Comparison of ENCODE assay signal across 8 cellular contexts in genomic region chr22:20268289-20268349, GRCh38. TPM values are rescaled to one million over a fixed set of nuclear protein-coding genes. Genes with fewer than 3 reads are reported as not detected.
DNase-seq lines count a peak whose midpoint lies in the region; ATAC-seq and TF ChIP-seq lines count a peak whose summit lies in the region.

Gene RTN4R (minus strand): TSS chr22:20268318. CDS start chr22:20268092, 226 bp downstream.

- H3K36me3 ChIP-seq in ectodermal cell (ENCODE audit: control insufficient read depth, insufficient read depth, low read length) = no peaks in the 10 kb centered on the region

- H3K27ac ChIP-seq in AG04450 (ENCODE audit: low read depth, low read length) (no peak within 1 kb of the TSS), ectodermal cell (ENCODE audit: insufficient read depth, low read depth, low read length, poor library complexity, severe bottlenecking) (peak within 1 kb of the TSS; percentile 50)

- POLR2A ChIA-PET in AG04450 (lab: Yijun Ruan, JAX) (no interaction called here), HEK293T (lab: Yijun Ruan, JAX) (no interaction called here)

- H3K4me3 ChIP-seq in AG04450 (ENCODE audit: low read depth, low read length) (peak within 1 kb of the TSS; percentile 22; the same call in 1 of the 2 replicates), LNCaP clone FGC (ENCODE audit: low read depth, low read length) (peak within 1 kb of the TSS; percentile 51), ectodermal cell (ENCODE audit: insufficient read depth, low read depth, low read length) (peak within 1 kb of the TSS; percentile 51)

- H3K9me3 Mint-ChIP-seq in nephron progenitor cell = no peaks in the 10 kb centered on the region

- DNase-seq in AG04450 (ENCODE audit: low read depth, low spot score) = no peak
- no peak for DNase-seq in LNCaP clone FGC (ENCODE audit: low read depth)
- DNase-seq in nephron progenitor cell = no peak
- no peak for DNase-seq in SIG-M5 (lab: John Stamatoyannopoulos, UW)
- DNase-seq in HEK293T (ENCODE audit: extremely low spot score) = no peak

- no peak for ATAC-seq in HG03342 (IDR thresholded peaks at IDR 0.05; ENCODE audit: unreplicated experiment)
- no peak for ATAC-seq in GM19395 (IDR thresholded peaks at IDR 0.05; ENCODE audit: unreplicated experiment)

- CTCF ChIA-PET in AG04450 (lab: Charles Lee) (no interaction called here), HEK293T (lab: Yijun Ruan, JAX) (no interaction called here)

- peaks cover 19% of the 10 kb centered on the region for H3K4me1 Mint-ChIP-seq in nephron progenitor cell

- H3K27me3 Mint-ChIP-seq in nephron progenitor cell (ENCODE audit: low read depth, poor library complexity) = peaks cover 11% of the 10 kb centered on the region

- 1% methylated on average over 11 of the region's 12 CpGs for WGBS in ectodermal cell, 2 experiments

- H3K27me3 ChIP-seq in AG04450 (ENCODE audit: control insufficient read depth, insufficient read depth, low read length) = peaks cover 14% of the 10 kb centered on the region
- no peaks in the 10 kb centered on the region for H3K27me3 ChIP-seq in ectodermal cell (ENCODE audit: control insufficient read depth, insufficient read depth, low read length, poor library complexity, severe bottlenecking)

- TF ChIP-seq CTCF in AG04450 (IDR thresholded peaks at IDR 0.05; ENCODE audit: low read depth, low read length) = no peak
- TF ChIP-seq CTCF in LNCaP clone FGC (IDR thresholded peaks at IDR 0.05; ENCODE audit: control insufficient read depth, extremely low read depth, insufficient read depth) = no peak
- no peak for TF ChIP-seq CTCF in nephron progenitor cell (IDR thresholded peaks at IDR 0.05)

- no peaks in the 10 kb centered on the region for H3K9me3 ChIP-seq in AG04450 (ENCODE audit: control insufficient read depth, insufficient read depth, low read length)
- no peaks in the 10 kb centered on the region for H3K9me3 ChIP-seq in ectodermal cell (ENCODE audit: control insufficient read depth, low read length)

- H3K4me1 ChIP-seq in ectodermal cell (ENCODE audit: control insufficient read depth, insufficient read depth, low read length) = peaks cover 19% of the 10 kb centered on the region

- peak within 1 kb of the TSS; percentile 79 for H3K4me3 Mint-ChIP-seq in nephron progenitor cell

- no peak within 1 kb of the TSS for H3K27ac Mint-ChIP-seq in nephron progenitor cell

- H3K36me3 Mint-ChIP-seq in nephron progenitor cell (ENCODE audit: low read depth) = no peaks in the 10 kb centered on the region

TF ChIP-seq in HEK293T, 16 proteins besides CTCF, POLR2A, EP300 and RAD21:
- TF ChIP-seq FOXK2 (IDR thresholded peaks at IDR 0.05) (no peak), FOXA1 (IDR thresholded peaks at IDR 0.05) (no peak), CTBP1 (IDR thresholded peaks at IDR 0.05; ENCODE audit: borderline replicate concordance) (no peak)
TF ChIP-seq in HEK293T: peak in this region for 0.

RNA-seq across cellular contexts. Expression of gene RTN4R, which starts in this region (rescaled TPM):
- 0.16 and 0.38 TPM in 2 replicates for polyA plus RNA-seq in AG04450 (2011; rRNA removed)
- polyA minus RNA-seq in AG04450 (2011; rRNA and poly(A)+ RNA removed) = 0.23 and 0.26 TPM in 2 replicates
- polyA plus RNA-seq in ectodermal cell (2013, experiment 1 of 4) = 27.5 TPM
- polyA plus RNA-seq in ectodermal cell (2013, experiment 2 of 4) = 25.9 TPM
- 23.4 TPM for polyA plus RNA-seq in ectodermal cell (2013, experiment 3 of 4)
- polyA plus RNA-seq in ectodermal cell (2013, experiment 4 of 4) = 22.3 TPM
